1 cellular context compared by ENCODE assay signal in the genomic region with DNA sequence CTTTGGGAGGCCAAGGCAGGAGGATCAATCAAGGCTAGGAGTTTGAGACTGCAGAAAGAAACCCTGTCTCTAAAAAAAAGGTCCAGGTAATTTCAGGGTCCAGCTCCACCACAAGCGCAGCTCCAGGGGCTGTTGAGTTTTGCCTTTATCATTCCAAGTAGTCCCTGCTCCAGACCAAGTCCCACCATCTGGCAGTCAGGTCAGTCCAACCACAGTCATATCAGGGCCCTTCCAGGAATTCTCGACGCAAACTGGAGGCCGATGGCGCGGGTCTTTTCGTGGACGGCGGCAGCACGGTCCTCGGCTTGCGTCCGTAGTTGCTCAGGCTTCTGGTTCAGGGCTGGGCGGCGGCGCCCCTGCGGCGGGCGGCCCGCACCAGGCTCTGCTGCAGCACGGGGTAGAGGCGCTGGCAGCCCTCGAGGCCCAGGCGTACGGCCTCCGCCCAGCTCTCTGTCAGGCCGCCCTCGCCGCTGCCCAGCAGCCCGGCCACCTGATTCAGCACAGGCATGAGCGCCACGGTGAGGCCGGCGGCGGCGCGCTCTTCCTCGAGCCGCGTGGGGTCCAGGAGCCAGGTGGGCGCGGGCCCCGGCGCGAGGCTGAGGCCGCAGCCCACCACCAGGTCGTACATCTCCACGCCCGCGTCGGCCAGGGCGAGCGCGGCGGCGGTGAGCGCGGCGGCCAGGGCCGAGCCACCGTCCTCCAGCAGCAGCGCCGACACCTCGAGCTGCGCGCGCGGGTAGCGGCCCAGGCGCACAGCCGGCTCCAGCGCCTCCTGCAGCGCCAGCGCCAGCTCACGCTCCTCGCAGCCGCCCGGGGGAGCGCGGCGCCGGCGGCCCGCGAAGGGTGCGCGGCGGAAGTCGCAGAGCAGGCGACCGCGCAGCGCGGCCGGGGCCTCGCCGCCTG.
TF ChIP-seq lines count a peak whose summit lies in the region.

No MANE protein-coding gene starts in this region.

TF ChIP-seq in HEK293, 187 proteins besides CTCF, POLR2A, EP300 and RAD21 (continued from another document):
- TF ChIP-seq ZNF10 (tag by site-specific recombination; IDR thresholded peaks at IDR 0.05) (0 out of 2 replicates have a peak, but pooled peaks have one; percentile 24), ZNF561 (tag by site-specific recombination; IDR thresholded peaks at IDR 0.05; ENCODE audit: borderline replicate concordance) (peak; percentile 62; the same call in 1 of the 2 replicates), KLF9 (tag by site-specific recombination; IDR thresholded peaks at IDR 0.05; ENCODE audit: low read depth) (no peak), ZNF521 (tag by site-specific recombination; IDR thresholded peaks at IDR 0.05) (no peak), ZNF114 (tag by site-specific recombination; IDR thresholded peaks at IDR 0.05) (no peak), MEIS1 (CRISPR knock-in tag; IDR thresholded peaks at IDR 0.05; ENCODE audit: borderline replicate concordance) (peak; percentile 3; the same call in 1 of the 2 replicates), ZNF830 (tag by site-specific recombination; IDR thresholded peaks at IDR 0.05; ENCODE audit: low read depth) (no peak), ZNF211 (tag by site-specific recombination; IDR thresholded peaks at IDR 0.05; ENCODE audit: low read depth) (no peak), TCF7L2 (IDR thresholded peaks at IDR 0.05; ENCODE audit: borderline replicate concordance, low read depth, low read length) (no peak), ZNF677 (tag by site-specific recombination; IDR thresholded peaks at IDR 0.05) (no peak), ZNF404 (tag by site-specific recombination; IDR thresholded peaks at IDR 0.05) (no peak), ZNF354C (tag by site-specific recombination; IDR thresholded peaks at IDR 0.05; ENCODE audit: borderline replicate concordance, low read depth) (no peak), HOXC10 (CRISPR knock-in tag; IDR thresholded peaks at IDR 0.05) (0 out of 2 replicates have a peak, but pooled peaks have one; percentile 91), ZNF837 (tag by site-specific recombination; IDR thresholded peaks at IDR 0.05) (peak; percentile 72; the same call in 1 of the 2 replicates), ZNF629 (tag by site-specific recombination; IDR thresholded peaks at IDR 0.05) (no peak), ZNF514 (tag by site-specific recombination; IDR thresholded peaks at IDR 0.05) (no peak), ZNF624 (tag by site-specific recombination; IDR thresholded peaks at IDR 0.05) (no peak), ZNF391 (tag by site-specific recombination; IDR thresholded peaks at IDR 0.05; ENCODE audit: borderline replicate concordance, low read depth) (no peak), ZNF335 (tag by site-specific recombination; conservative IDR thresholded peaks at IDR 0.05) (peak; percentile 52), ZNF610 (tag by site-specific recombination; IDR thresholded peaks at IDR 0.05; ENCODE audit: borderline replicate concordance) (no peak), ZNF140 (tag by site-specific recombination; IDR thresholded peaks at IDR 0.05) (no peak), BCL11B (tag by site-specific recombination; IDR thresholded peaks at IDR 0.05; ENCODE audit: low read depth) (no peak), ZNF571 (tag by site-specific recombination; IDR thresholded peaks at IDR 0.05) (no peak), ZBTB8A (tag by site-specific recombination; IDR thresholded peaks at IDR 0.05) (no peak; the same call in 1 of the 2 replicates), ZSCAN30 (tag by site-specific recombination; IDR thresholded peaks at IDR 0.05) (peak; percentile 50; the same call in 1 of the 2 replicates), ZNF366 (tag by site-specific recombination; conservative IDR thresholded peaks at IDR 0.05) (no peak), ZNF654 (tag by site-specific recombination; IDR thresholded peaks at IDR 0.05; ENCODE audit: low read depth) (no peak), ZNF274 (IDR thresholded peaks at IDR 0.05; ENCODE audit: low read length) (no peak), ZNF274 (tag by site-specific recombination; IDR thresholded peaks at IDR 0.05; ENCODE audit: borderline replicate concordance) (no peak)
- TF ChIP-seq, protein P1, sequence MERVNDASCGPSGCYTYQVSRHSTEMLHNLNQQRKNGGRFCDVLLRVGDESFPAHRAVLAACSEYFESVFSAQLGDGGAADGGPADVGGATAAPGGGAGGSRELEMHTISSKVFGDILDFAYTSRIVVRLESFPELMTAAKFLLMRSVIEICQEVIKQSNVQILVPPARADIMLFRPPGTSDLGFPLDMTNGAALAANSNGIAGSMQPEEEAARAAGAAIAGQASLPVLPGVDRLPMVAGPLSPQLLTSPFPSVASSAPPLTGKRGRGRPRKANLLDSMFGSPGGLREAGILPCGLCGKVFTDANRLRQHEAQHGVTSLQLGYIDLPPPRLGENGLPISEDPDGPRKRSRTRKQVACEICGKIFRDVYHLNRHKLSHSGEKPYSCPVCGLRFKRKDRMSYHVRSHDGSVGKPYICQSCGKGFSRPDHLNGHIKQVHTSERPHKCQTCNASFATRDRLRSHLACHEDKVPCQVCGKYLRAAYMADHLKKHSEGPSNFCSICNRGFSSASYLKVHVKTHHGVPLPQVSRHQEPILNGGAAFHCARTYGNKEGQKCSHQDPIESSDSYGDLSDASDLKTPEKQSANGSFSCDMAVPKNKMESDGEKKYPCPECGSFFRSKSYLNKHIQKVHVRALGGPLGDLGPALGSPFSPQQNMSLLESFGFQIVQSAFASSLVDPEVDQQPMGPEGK (tag by site-specific recombination; IDR thresholded peaks at IDR 0.05), result no peak
- TF ChIP-seq, protein P2, sequence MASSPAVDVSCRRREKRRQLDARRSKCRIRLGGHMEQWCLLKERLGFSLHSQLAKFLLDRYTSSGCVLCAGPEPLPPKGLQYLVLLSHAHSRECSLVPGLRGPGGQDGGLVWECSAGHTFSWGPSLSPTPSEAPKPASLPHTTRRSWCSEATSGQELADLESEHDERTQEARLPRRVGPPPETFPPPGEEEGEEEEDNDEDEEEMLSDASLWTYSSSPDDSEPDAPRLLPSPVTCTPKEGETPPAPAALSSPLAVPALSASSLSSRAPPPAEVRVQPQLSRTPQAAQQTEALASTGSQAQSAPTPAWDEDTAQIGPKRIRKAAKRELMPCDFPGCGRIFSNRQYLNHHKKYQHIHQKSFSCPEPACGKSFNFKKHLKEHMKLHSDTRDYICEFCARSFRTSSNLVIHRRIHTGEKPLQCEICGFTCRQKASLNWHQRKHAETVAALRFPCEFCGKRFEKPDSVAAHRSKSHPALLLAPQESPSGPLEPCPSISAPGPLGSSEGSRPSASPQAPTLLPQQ (tag by site-specific recombination; IDR thresholded peaks at IDR 0.05), result peak; percentile 52; the same call in 1 of the 2 replicates
- TF ChIP-seq, protein P3, sequence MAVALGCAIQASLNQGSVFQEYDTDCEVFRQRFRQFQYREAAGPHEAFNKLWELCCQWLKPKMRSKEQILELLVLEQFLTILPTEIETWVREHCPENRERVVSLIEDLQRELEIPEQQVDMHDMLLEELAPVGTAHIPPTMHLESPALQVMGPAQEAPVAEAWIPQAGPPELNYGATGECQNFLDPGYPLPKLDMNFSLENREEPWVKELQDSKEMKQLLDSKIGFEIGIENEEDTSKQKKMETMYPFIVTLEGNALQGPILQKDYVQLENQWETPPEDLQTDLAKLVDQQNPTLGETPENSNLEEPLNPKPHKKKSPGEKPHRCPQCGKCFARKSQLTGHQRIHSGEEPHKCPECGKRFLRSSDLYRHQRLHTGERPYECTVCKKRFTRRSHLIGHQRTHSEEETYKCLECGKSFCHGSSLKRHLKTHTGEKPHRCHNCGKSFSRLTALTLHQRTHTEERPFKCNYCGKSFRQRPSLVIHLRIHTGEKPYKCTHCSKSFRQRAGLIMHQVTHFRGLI (tag by site-specific recombination; IDR thresholded peaks at IDR 0.05), result peak; percentile 36; the same call in 1 of the 2 replicates
- TF ChIP-seq, protein P4, sequence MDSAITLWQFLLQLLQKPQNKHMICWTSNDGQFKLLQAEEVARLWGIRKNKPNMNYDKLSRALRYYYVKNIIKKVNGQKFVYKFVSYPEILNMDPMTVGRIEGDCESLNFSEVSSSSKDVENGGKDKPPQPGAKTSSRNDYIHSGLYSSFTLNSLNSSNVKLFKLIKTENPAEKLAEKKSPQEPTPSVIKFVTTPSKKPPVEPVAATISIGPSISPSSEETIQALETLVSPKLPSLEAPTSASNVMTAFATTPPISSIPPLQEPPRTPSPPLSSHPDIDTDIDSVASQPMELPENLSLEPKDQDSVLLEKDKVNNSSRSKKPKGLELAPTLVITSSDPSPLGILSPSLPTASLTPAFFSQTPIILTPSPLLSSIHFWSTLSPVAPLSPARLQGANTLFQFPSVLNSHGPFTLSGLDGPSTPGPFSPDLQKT (IDR thresholded peaks at IDR 0.05; ENCODE audit: borderline replicate concordance, low read depth, low read length), result no peak
- TF ChIP-seq, protein P5, sequence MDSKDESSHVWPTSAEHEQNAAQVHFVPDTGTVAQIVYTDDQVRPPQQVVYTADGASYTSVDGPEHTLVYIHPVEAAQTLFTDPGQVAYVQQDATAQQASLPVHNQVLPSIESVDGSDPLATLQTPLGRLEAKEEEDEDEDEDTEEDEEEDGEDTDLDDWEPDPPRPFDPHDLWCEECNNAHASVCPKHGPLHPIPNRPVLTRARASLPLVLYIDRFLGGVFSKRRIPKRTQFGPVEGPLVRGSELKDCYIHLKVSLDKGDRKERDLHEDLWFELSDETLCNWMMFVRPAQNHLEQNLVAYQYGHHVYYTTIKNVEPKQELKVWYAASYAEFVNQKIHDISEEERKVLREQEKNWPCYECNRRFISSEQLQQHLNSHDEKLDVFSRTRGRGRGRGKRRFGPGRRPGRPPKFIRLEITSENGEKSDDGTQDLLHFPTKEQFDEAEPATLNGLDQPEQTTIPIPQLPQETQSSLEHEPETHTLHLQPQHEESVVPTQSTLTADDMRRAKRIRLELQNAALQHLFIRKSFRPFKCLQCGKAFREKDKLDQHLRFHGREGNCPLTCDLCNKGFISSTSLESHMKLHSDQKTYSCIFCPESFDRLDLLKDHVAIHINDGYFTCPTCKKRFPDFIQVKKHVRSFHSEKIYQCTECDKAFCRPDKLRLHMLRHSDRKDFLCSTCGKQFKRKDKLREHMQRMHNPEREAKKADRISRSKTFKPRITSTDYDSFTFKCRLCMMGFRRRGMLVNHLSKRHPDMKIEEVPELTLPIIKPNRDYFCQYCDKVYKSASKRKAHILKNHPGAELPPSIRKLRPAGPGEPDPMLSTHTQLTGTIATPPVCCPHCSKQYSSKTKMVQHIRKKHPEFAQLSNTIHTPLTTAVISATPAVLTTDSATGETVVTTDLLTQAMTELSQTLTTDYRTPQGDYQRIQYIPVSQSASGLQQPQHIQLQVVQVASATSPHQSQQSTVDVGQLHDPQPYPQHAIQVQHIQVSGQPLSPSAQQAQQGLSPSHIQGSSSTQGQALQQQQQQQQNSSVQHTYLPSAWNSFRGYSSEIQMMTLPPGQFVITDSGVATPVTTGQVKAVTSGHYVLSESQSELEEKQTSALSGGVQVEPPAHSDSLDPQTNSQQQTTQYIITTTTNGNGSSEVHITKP (tag by site-specific recombination; IDR thresholded peaks at IDR 0.05), result no peak
